ENCODE assay signal across 12 cellular contexts in the genomic region with DNA sequence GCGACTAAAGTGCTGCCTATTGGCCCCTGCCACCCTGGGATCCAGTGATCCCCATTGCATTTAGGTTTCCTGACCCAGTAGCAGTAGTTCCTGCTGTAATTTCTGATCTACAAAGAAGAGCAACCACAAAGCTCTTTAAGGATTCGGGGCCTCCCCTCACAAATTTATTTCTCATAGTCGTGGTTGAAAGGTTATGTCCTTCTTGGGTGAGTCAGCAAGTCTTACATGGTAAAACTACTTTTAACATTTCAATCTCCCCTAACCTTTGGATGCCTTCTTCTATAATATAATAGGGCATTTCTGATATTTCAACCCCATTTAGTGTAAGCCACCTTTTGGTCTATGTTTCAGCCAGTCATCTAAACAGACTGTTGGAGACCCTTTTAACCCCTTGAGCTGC. TPM values are rescaled to one million over a fixed set of nuclear protein-coding genes. Genes with fewer than 3 reads are reported as not detected.
A peak's percentile ranks its signal among the peaks of the same experiment; 100 is the strongest.
DNase-seq lines count a peak whose midpoint lies in the region; ATAC-seq, FAIRE-seq and TF ChIP-seq lines count a peak whose summit lies in the region.
"Had no signal": no experiment of that assay in that cellular context is flagged by ENCODE, and none has a peak within 500 bp of the region (broad histone marks: within the 10 kb centered on the region; RNA-seq: fewer than 3 reads in every experiment).

No MANE protein-coding gene starts in this region.

- intact Hi-C loops in kidney (cut with DNase I): no loop called here

- H3K9me3 ChIP-seq in kidney (ENCODE audit: control insufficient read depth in 1 of 2, low read length in 2 of 2): no peaks in the 10 kb centered on the region
- H3K9me3 ChIP-seq: pancreas had no signal

- no peak overlapping the region for H3K4me3 ChIP-seq in kidney (ENCODE audit: low read length in 2 of 2)
- H3K4me3 ChIP-seq: pancreas had no signal

- no peak for TF ChIP-seq CTCF in kidney (IDR thresholded peaks at IDR 0.05; ENCODE audit: borderline replicate concordance, extremely low read depth, insufficient read depth)

- FAIRE-seq in kidney (lab: Jason Lieb, UNC): no peak
- FAIRE-seq: colon, pancreas had no signal

- H3K36me3 ChIP-seq in kidney (ENCODE audit: control insufficient read depth in 1 of 2, insufficient read depth in 2 of 2, low read length in 2 of 2): peaks cover 29 to 43% of the 10 kb centered on the region in 2 donors

- no peak overlapping the region for H3K9ac ChIP-seq in kidney (ENCODE audit: low read length in 2 of 2)

- no peak overlapping the region for H3K27ac ChIP-seq in kidney (ENCODE audit: low read depth in 2 of 2, low read length in 2 of 2)
- H3K27ac ChIP-seq in substantia nigra (ENCODE audit: low read depth, low read length, poor library complexity, severe bottlenecking): no peak overlapping the region
- H3K27ac ChIP-seq: pancreas had no signal

- DNase-seq in GM03348 (ENCODE audit: low spot score) (peak; percentile 24), MV-4-11 (lab: John Stamatoyannopoulos, UW) (peak; percentile 65), kidney tubule cell (ENCODE audit: low spot score) (peak; percentile 9), kidney (no peak), substantia nigra (lab: John Stamatoyannopoulos, UW) (no peak), OCI-M1 (lab: John Stamatoyannopoulos, UW) (no peak)
- DNase-seq: activated CD8-positive, alpha-beta memory T cell treated with anti-CD3 and anti-CD28 coated beads for 24 hours; NCI-H187; pancreas; SIG-M5 had no signal

- ATAC-seq in GM21786 (IDR thresholded peaks at IDR 0.05; ENCODE audit: unreplicated experiment): peak; percentile 80
- ATAC-seq: pancreas had no signal

- no peaks in the 10 kb centered on the region for H3K4me1 ChIP-seq in kidney (ENCODE audit: control insufficient read depth in 1 of 2, insufficient read depth in 1 of 2, low read depth in 1 of 2, low read length in 2 of 2)

RNA-seq across cellular contexts. Expression of a gene that starts 14.9 kb away (rescaled TPM):
- total RNA-seq in kidney: 31.5 TPM
- 3.4 TPM for polyA plus RNA-seq in kidney (ENCODE audit: insufficient read depth, low read depth, low replicate concordance)

RNA-seq across cellular contexts. Expression of a gene that starts 26.1 kb away (rescaled TPM):
- total RNA-seq in kidney: 53.1 TPM
- 95.7 TPM for polyA plus RNA-seq in kidney (ENCODE audit: insufficient read depth, low read depth, low replicate concordance)

Comparison
In these comparisons a context has a peak if more than half of its experiments do, and no peak if none do; other contexts are left out.
1. DNase-seq: peak in GM03348 (single experiment), MV-4-11 (single experiment) and kidney tubule cell (single experiment); none in kidney (single experiment), substantia nigra (0 of 49) and OCI-M1 (single experiment).